Comparison of ENCODE assay signal across 3 cellular contexts in genomic region chr4:186360551-186360950, GRCh38.
"Had no signal": no experiment of that assay in that cellular context is flagged by ENCODE, and none has a peak within 500 bp of the region (broad histone marks: within the 10 kb centered on the region; RNA-seq: fewer than 3 reads in every experiment).

No MANE protein-coding gene starts in this region.

- ATAC-seq: GM12878 had no signal

- DNase-seq: GDM1, GF-D8 had no signal

- H3K4me3 ChIP-seq: GM12878 had no signal
